8 cellular contexts compared by ENCODE assay signal in genomic region chr6:31815025-31815838, GRCh38. TPM values are rescaled to one million over a fixed set of nuclear protein-coding genes. Genes with fewer than 3 reads are reported as not detected.
DNase-seq lines count a peak whose midpoint lies in the region; FAIRE-seq and TF ChIP-seq lines count a peak whose summit lies in the region.

Gene HSPA1A (plus strand): TSS chr6:31815543. CDS start chr6:31815757, 214 bp downstream.
Gene HSPA1L (minus strand): TSS chr6:31815283. CDS start chr6:31811972, 3,311 bp downstream.

- H3K4me2 ChIP-seq in BLaER1 treated with 17β-estradiol and CSF1 and Interleukin-3, amounts not matched to agents 10 nM and 100 nM, result peak within 1 kb of the TSS; percentile 76 to 95 (median 89)
- peak within 1 kb of the TSS; percentile 92 for H3K4me2 ChIP-seq in smooth muscle cell
- no peak within 1 kb of the TSS for H3K4me2 ChIP-seq in OCI-LY7 (ENCODE audit: low read length)

- H4K20me1 ChIP-seq in BLaER1 treated with 17β-estradiol and CSF1 and Interleukin-3, amounts not matched to agents 10 nM and 100 nM, result peaks cover 0 to 7% (median 0%) of the 10 kb centered on the region in 11 experiments; a peak in 1 of 22 replicates
- H4K20me1 ChIP-seq in smooth muscle cell (ENCODE audit: low read depth) (peaks cover 4% of the 10 kb centered on the region), OCI-LY7 (ENCODE audit: insufficient read depth, low read length) (no peaks in the 10 kb centered on the region)

- peak; percentile 72 for DNase-seq in H4 (ENCODE audit: low spot score)
- peak; percentile 100 for DNase-seq in NCI-H2227 treated with DMSO at 0.1 percent for 48 hours (lab: John Stamatoyannopoulos, UW)
- peak; percentile 70 for DNase-seq in activated CD4-positive, alpha-beta T cell treated with anti-CD3 and anti-CD28 coated beads for 48 hours
- peak; percentile 95 for DNase-seq in dedifferentiated amniotic fluid mesenchymal stem cell (ENCODE audit: extremely low spot score)
- DNase-seq in kidney, result peak; percentile 98
- DNase-seq in smooth muscle cell (lab: John Stamatoyannopoulos, UW; ENCODE audit: unreplicated experiment), result peak; percentile 92
- no peak for DNase-seq in OCI-LY7 (ENCODE audit: low spot score)

- H3K27ac ChIP-seq in BLaER1 treated with 17β-estradiol and CSF1 and Interleukin-3, amounts not matched to agents 10 nM and 100 nM, result peak within 1 kb of the TSS; percentile 53 to 75 (median 71)
- peak within 1 kb of the TSS; percentile 100 for H3K27ac ChIP-seq in kidney (ENCODE audit: low read depth in 2 of 2, low read length in 2 of 2)
- H3K27ac ChIP-seq in smooth muscle cell (ENCODE audit: low read depth), result peak within 1 kb of the TSS; percentile 95
- H3K27ac ChIP-seq in OCI-LY7 (ENCODE audit: low read depth, low read length, poor library complexity, severe bottlenecking), result no peak within 1 kb of the TSS

- BruUV-seq in OCI-LY7 (replicated peaks; lab: Mats Ljungman, UMichigan), result no TSS peak

- peaks cover 22% of the 10 kb centered on the region for H3F3A ChIP-seq in smooth muscle cell (ENCODE audit: low read depth)

- CTCF ChIA-PET in OCI-LY7 (lab: Charles Lee; ENCODE audit: unreplicated experiment), result no interaction called here

- WGBS in smooth muscle cell (ENCODE audit: low lambda C conversion rate), result under 1% methylated on average over 53 of the region's 56 CpGs

- TF ChIP-seq CTCF in kidney (IDR thresholded peaks at IDR 0.05; ENCODE audit: borderline replicate concordance, extremely low read depth, insufficient read depth) (no peak), smooth muscle cell (IDR thresholded peaks at IDR 0.05; ENCODE audit: borderline replicate concordance, insufficient read depth, poor library complexity, severe bottlenecking) (no peak), OCI-LY7 (conservative IDR thresholded peaks at IDR 0.05; ENCODE audit: low read length) (no peak)

- H3K9me2 ChIP-seq in OCI-LY7 (ENCODE audit: insufficient read depth, low read length), result no peaks in the 10 kb centered on the region

- H3K4me1 ChIP-seq in BLaER1 treated with 17β-estradiol and CSF1 and Interleukin-3, amounts not matched to agents 10 nM and 100 nM, result peaks cover 36 to 59% (median 52%) of the 10 kb centered on the region in 10 experiments
- H3K4me1 ChIP-seq in kidney (ENCODE audit: control insufficient read depth in 1 of 2, insufficient read depth in 1 of 2, low read depth in 1 of 2, low read length in 2 of 2), result peaks cover 7 to 12% of the 10 kb centered on the region in 2 donors
- H3K4me1 ChIP-seq in smooth muscle cell (ENCODE audit: low read depth), result peaks cover 20% of the 10 kb centered on the region
- H3K4me1 ChIP-seq in OCI-LY7 (ENCODE audit: insufficient read depth, low read length, poor library complexity, severe bottlenecking), result peaks cover 13% of the 10 kb centered on the region

- H3K4me3 ChIP-seq in BLaER1 treated with 17β-estradiol and CSF1 and Interleukin-3, amounts not matched to agents 10 nM and 100 nM, result peak within 1 kb of the TSS; percentile 50 to 67 (median 58)
- H3K4me3 ChIP-seq in kidney (ENCODE audit: low read length in 2 of 2) (peak within 1 kb of the TSS; percentile 59 to 77), smooth muscle cell (peak within 1 kb of the TSS; percentile 69), OCI-LY7 (ENCODE audit: low read depth, low read length, poor library complexity, severe bottlenecking) (no peak within 1 kb of the TSS)

- peak; percentile 92 for FAIRE-seq in kidney (lab: Jason Lieb, UNC)

- peaks cover 0 to 6% (median 0%) of the 10 kb centered on the region in 11 experiments; a peak in 1 of 22 replicates for H3K36me3 ChIP-seq in BLaER1 treated with 17β-estradiol and CSF1 and Interleukin-3, amounts not matched to agents 10 nM and 100 nM
- H3K36me3 ChIP-seq in kidney (ENCODE audit: control insufficient read depth in 1 of 2, insufficient read depth in 2 of 2, low read length in 2 of 2), result no peaks in the 10 kb centered on the region
- H3K36me3 ChIP-seq in smooth muscle cell (ENCODE audit: low read depth), result no peaks in the 10 kb centered on the region
- no peaks in the 10 kb centered on the region for H3K36me3 ChIP-seq in OCI-LY7 (ENCODE audit: insufficient read depth, low read length)

- H3K9me3 ChIP-seq in BLaER1 treated with 17β-estradiol and CSF1 and Interleukin-3, amounts not matched to agents 10 nM and 100 nM (replicated peaks in 1 of 11), result peaks cover 0 to 6% (median 0%) of the 10 kb centered on the region in 11 experiments; a peak in 2 of 22 replicates
- H3K9me3 ChIP-seq in kidney (ENCODE audit: control insufficient read depth in 1 of 2, low read length in 2 of 2), result no peaks in the 10 kb centered on the region
- no peaks in the 10 kb centered on the region for H3K9me3 ChIP-seq in smooth muscle cell (replicated peaks; ENCODE audit: low read depth)
- no peaks in the 10 kb centered on the region for H3K9me3 ChIP-seq in OCI-LY7 (ENCODE audit: low read length)

- H2AFZ ChIP-seq in smooth muscle cell (ENCODE audit: low read depth) (peak within 1 kb of the TSS; percentile 69), OCI-LY7 (ENCODE audit: low read length) (no peak within 1 kb of the TSS)

- H3K79me2 ChIP-seq in smooth muscle cell (ENCODE audit: low read depth) (peaks cover 14% of the 10 kb centered on the region), OCI-LY7 (ENCODE audit: insufficient read depth, low read depth, low read length) (no peaks in the 10 kb centered on the region)

- peaks cover 0 to 37% (median 30%) of the 10 kb centered on the region in 11 experiments; a peak in 19 of 22 replicates for H3K27me3 ChIP-seq in BLaER1 treated with 17β-estradiol and CSF1 and Interleukin-3, amounts not matched to agents 10 nM and 100 nM
- H3K27me3 ChIP-seq in smooth muscle cell (ENCODE audit: low read depth), result no peaks in the 10 kb centered on the region

- H3K9ac ChIP-seq in BLaER1 treated with 17β-estradiol and CSF1 and Interleukin-3, amounts not matched to agents 10 nM and 100 nM, result peak within 1 kb of the TSS; percentile 54 to 78 (median 72)
- peak within 1 kb of the TSS; percentile 67 to 99 for H3K9ac ChIP-seq in kidney (ENCODE audit: low read length in 2 of 2)
- peak within 1 kb of the TSS; percentile 88 for H3K9ac ChIP-seq in smooth muscle cell (ENCODE audit: low read depth)

- POLR2A ChIA-PET in OCI-LY7 (lab: Charles Lee), result interaction anchor here (0.8 kb wide), 2 partner anchors 9 to 313 kb away, joined by 3 to 4 read pairs; partner anchors contain the start of gene LSM2

- intact Hi-C loops in kidney (cut with DNase I), result no loop called here
- intact Hi-C loops in OCI-LY7 (cut with micrococcal nuclease; ENCODE audit: unreplicated experiment), result loop anchor here (10.0 kb wide), 1 partner anchor 1580 kb away; the partner anchor contains the start of gene KIFC1

RNA-seq across cellular contexts. Expression of gene HSPA1A, which starts in this region (rescaled TPM):
- total RNA-seq in H4 (2014; rRNA removed; shearing (Covaris generic)), result 29.8 and 31.5 TPM in 2 replicates
- total RNA-seq in kidney (133 TPM), smooth muscle cell (52.6 and 59.5 TPM in 2 replicates), OCI-LY7 (2022) (0.81 and 2.2 TPM in 2 replicates)
- polyA plus RNA-seq in kidney (ENCODE audit: insufficient read depth, low read depth, low replicate concordance) (209 TPM), smooth muscle cell (61.2 and 71.6 TPM in 2 replicates)
- 0.22 and 0.41 TPM in 2 replicates for total RNA-seq in OCI-LY7 (2014; rRNA removed; shearing (Covaris generic))

RNA-seq across cellular contexts. Expression of gene HSPA1L, which starts in this region (rescaled TPM):
- total RNA-seq in H4 (2014; rRNA removed; shearing (Covaris generic)), result 0.85 and 1.0 TPM in 2 replicates
- total RNA-seq in kidney, result 1.7 TPM
- polyA plus RNA-seq in kidney (ENCODE audit: insufficient read depth, low read depth, low replicate concordance), result 2.3 TPM
- total RNA-seq in smooth muscle cell, result 0.63 and 0.94 TPM in 2 replicates
- polyA plus RNA-seq in smooth muscle cell, result 0.19 and 1.0 TPM in 2 replicates
- 0.19 TPM in 1 of 2 replicates, not detected in the other for total RNA-seq in OCI-LY7 (2014; rRNA removed; shearing (Covaris generic))
- 0.15 and 0.49 TPM in 2 replicates for total RNA-seq in OCI-LY7 (2022)
